ENCODE assay signal across 9 cellular contexts in genomic region chr12:4116251-4117111, GRCh38.
DNase-seq lines count a peak whose midpoint lies in the region; ATAC-seq, FAIRE-seq and TF ChIP-seq lines count a peak whose summit lies in the region.
"Had no signal": no experiment of that assay in that cellular context is flagged by ENCODE, and none has a peak within 500 bp of the region (broad histone marks: within the 10 kb centered on the region; RNA-seq: fewer than 3 reads in every experiment).

No MANE protein-coding gene starts in this region.

- peak; percentile 65 for ATAC-seq in HepG2
- no peak for ATAC-seq in GM21381 (IDR thresholded peaks at IDR 0.05; ENCODE audit: unreplicated experiment)
- no peak for ATAC-seq in GM19397 (IDR thresholded peaks at IDR 0.05; ENCODE audit: unreplicated experiment)
- ATAC-seq in GM21737 (IDR thresholded peaks at IDR 0.05; ENCODE audit: unreplicated experiment), result no peak

- CTCF ChIA-PET in HepG2 (lab: Yijun Ruan, JAX; ENCODE audit: low intra/inter-chr PET ratio, low total read pairs), result no interaction called here

- no peak for TF ChIP-seq RAD21 in HepG2 (CRISPR knock-in tag; IDR thresholded peaks at IDR 0.05)

- TF ChIP-seq EP300 in HepG2 (IDR thresholded peaks at IDR 0.05; ENCODE audit: low read depth in 2 of 2, low read length in 2 of 2) (no peak), HepG2 (CRISPR knock-in tag; IDR thresholded peaks at IDR 0.05; ENCODE audit: borderline replicate concordance) (no peak)

- TF ChIP-seq CTCF in brain microvascular endothelial cell (IDR thresholded peaks at IDR 0.05; ENCODE audit: low read depth, low read length, missing control alignments) (no peak), HepG2 (CRISPR knock-in tag; IDR thresholded peaks at IDR 0.05) (no peak)

- no peaks in the 10 kb centered on the region for H3K79me2 ChIP-seq in HepG2 (ENCODE audit: insufficient read depth, low read length)

- no peak for TF ChIP-seq POLR2A in HepG2 (IDR thresholded peaks at IDR 0.05; ENCODE audit: insufficient read depth in 1 of 2, low read depth in 2 of 2, low read length in 2 of 2)

- in situ Hi-C loops in brain microvascular endothelial cell (cut with HindIII; ENCODE audit: low pct_ligation_motif_present, low sequenced_read_pairs) (no loop called here), HepG2 (cut with HindIII; ENCODE audit: extremely low pct_ligation_motif_present, low pct_unique_long_range_greater_than_20kb) (no loop called here)

- POLR2A ChIA-PET in HepG2 (lab: Yijun Ruan, JAX), result no interaction called here

- BruUV-seq in HepG2 (replicated peaks; lab: Mats Ljungman, UMichigan), result no TSS peak

- DNase-seq in HS-5 (ENCODE audit: low read depth) (peak; percentile 55), brain microvascular endothelial cell (peak; percentile 83), HepG2 (ENCODE audit: low spot score) (peak; percentile 19), DMS153 treated with DMSO at 0.1 percent for 48 hours (lab: John Stamatoyannopoulos, UW; ENCODE audit: unreplicated experiment) (no peak)
- DNase-seq: NCI-H2171 had no signal

- peak overlapping the region; percentile 82 to 96 (median 90) for H3K4me2 ChIP-seq in BLaER1 treated with 17β-estradiol and CSF1 and Interleukin-3, amounts not matched to agents 10 nM and 100 nM
- H3K4me2 ChIP-seq in HepG2 (ENCODE audit: low read depth, low read length), result no peak overlapping the region

- H3K9me3 ChIP-seq in BLaER1 treated with 17β-estradiol and CSF1 and Interleukin-3, amounts not matched to agents 10 nM and 100 nM (replicated peaks in 1 of 11), result no peaks in the 10 kb centered on the region
- no peaks in the 10 kb centered on the region for H3K9me3 ChIP-seq in HepG2 (ENCODE audit: low read length)

- H4K20me1 ChIP-seq in BLaER1 treated with 17β-estradiol and CSF1 and Interleukin-3, amounts not matched to agents 10 nM and 100 nM, result no peaks in the 10 kb centered on the region
- no peaks in the 10 kb centered on the region for H4K20me1 ChIP-seq in HepG2 (ENCODE audit: insufficient read depth, low read length)

- FAIRE-seq in HepG2 (lab: Jason Lieb, UNC), result no peak

- 34% methylated on average over 11 of the region's 12 CpGs for WGBS in HepG2 (ENCODE audit: low lambda C conversion rate)

- peaks cover 48 to 75% (median 68%) of the 10 kb centered on the region in 10 experiments for H3K4me1 ChIP-seq in BLaER1 treated with 17β-estradiol and CSF1 and Interleukin-3, amounts not matched to agents 10 nM and 100 nM
- H3K4me1 ChIP-seq in HepG2 (ENCODE audit: insufficient read depth, low read length), result no peaks in the 10 kb centered on the region

- H3K36me3 ChIP-seq in BLaER1 treated with 17β-estradiol and CSF1 and Interleukin-3, amounts not matched to agents 10 nM and 100 nM, result no peaks in the 10 kb centered on the region
- H3K36me3 ChIP-seq in brain microvascular endothelial cell (replicated peaks), result no peaks in the 10 kb centered on the region
- H3K36me3 ChIP-seq in HepG2 (replicated peaks in 1 of 2; ENCODE audit: control insufficient read depth in 1 of 2, insufficient read depth in 2 of 2, low read length in 2 of 2), result no peaks in the 10 kb centered on the region

- H3K27ac ChIP-seq in BLaER1 treated with 17β-estradiol and CSF1 and Interleukin-3, amounts not matched to agents 10 nM and 100 nM, result peak overlapping the region in 8 of 11 experiments; percentile 36 to 67 (median 56); a peak in 6 of 22 replicates
- H3K27ac ChIP-seq in brain microvascular endothelial cell, result no peak overlapping the region
- no peak overlapping the region for H3K27ac ChIP-seq in HepG2 (ENCODE audit: extremely low read length, insufficient read depth, low read length)

- no peak overlapping the region for H3K9ac ChIP-seq in BLaER1 treated with 17β-estradiol and CSF1 and Interleukin-3, amounts not matched to agents 10 nM and 100 nM
- H3K9ac ChIP-seq in HepG2 (ENCODE audit: insufficient read depth, low read depth, low read length), result no peak overlapping the region

- H3K4me3 ChIP-seq in BLaER1 treated with 17β-estradiol and CSF1 and Interleukin-3, amounts not matched to agents 10 nM and 100 nM, result no peak overlapping the region; a peak in 2 of 20 replicates
- H3K4me3 ChIP-seq in brain microvascular endothelial cell (ENCODE audit: low read depth, low read length), result no peak overlapping the region
- H3K4me3 ChIP-seq in HepG2 (replicated peaks in 1 of 3; ENCODE audit: insufficient read depth in 1 of 3, low read depth in 2 of 3, low read length in 3 of 3), result no peak overlapping the region

- H2AFZ ChIP-seq in HepG2 (ENCODE audit: low read length), result no peak overlapping the region

- intact Hi-C loops in HepG2 (cut with micrococcal nuclease; ENCODE audit: unreplicated experiment), result no loop called here

- H3K27me3 ChIP-seq in BLaER1 treated with 17β-estradiol and CSF1 and Interleukin-3, amounts not matched to agents 10 nM and 100 nM, result no peaks in the 10 kb centered on the region
- H3K27me3 ChIP-seq in brain microvascular endothelial cell (replicated peaks) (no peaks in the 10 kb centered on the region), HepG2 (ENCODE audit: control insufficient read depth in 1 of 2, insufficient read depth in 2 of 2, low read length in 2 of 2) (peaks cover 1 to 4% of the 10 kb centered on the region in 2 experiments; a peak in 2 of 5 replicates)

TF ChIP-seq in HepG2, 621 proteins besides CTCF, POLR2A, EP300 and RAD21:
- TF ChIP-seq BCL6 (CRISPR knock-in tag; IDR thresholded peaks at IDR 0.05), result peak; percentile 82
- TF ChIP-seq FOSL2 (CRISPR knock-in tag; IDR thresholded peaks at IDR 0.05), result peak; percentile 15; the same call in 1 of the 2 replicates
- TF ChIP-seq ZFP91 (CRISPR knock-in tag; IDR thresholded peaks at IDR 0.05; ENCODE audit: borderline replicate concordance), result no peak
- no peak for TF ChIP-seq DZIP1 (CRISPR knock-in tag; IDR thresholded peaks at IDR 0.05)
- TF ChIP-seq TEAD3 (CRISPR knock-in tag; optimal IDR thresholded peaks at IDR 0.05; ENCODE audit: borderline replicate concordance), result peak; percentile 27
- no peak for TF ChIP-seq ZIK1 (CRISPR knock-in tag; IDR thresholded peaks at IDR 0.05; ENCODE audit: borderline replicate concordance, low read depth)
- TF ChIP-seq, protein P1, sequence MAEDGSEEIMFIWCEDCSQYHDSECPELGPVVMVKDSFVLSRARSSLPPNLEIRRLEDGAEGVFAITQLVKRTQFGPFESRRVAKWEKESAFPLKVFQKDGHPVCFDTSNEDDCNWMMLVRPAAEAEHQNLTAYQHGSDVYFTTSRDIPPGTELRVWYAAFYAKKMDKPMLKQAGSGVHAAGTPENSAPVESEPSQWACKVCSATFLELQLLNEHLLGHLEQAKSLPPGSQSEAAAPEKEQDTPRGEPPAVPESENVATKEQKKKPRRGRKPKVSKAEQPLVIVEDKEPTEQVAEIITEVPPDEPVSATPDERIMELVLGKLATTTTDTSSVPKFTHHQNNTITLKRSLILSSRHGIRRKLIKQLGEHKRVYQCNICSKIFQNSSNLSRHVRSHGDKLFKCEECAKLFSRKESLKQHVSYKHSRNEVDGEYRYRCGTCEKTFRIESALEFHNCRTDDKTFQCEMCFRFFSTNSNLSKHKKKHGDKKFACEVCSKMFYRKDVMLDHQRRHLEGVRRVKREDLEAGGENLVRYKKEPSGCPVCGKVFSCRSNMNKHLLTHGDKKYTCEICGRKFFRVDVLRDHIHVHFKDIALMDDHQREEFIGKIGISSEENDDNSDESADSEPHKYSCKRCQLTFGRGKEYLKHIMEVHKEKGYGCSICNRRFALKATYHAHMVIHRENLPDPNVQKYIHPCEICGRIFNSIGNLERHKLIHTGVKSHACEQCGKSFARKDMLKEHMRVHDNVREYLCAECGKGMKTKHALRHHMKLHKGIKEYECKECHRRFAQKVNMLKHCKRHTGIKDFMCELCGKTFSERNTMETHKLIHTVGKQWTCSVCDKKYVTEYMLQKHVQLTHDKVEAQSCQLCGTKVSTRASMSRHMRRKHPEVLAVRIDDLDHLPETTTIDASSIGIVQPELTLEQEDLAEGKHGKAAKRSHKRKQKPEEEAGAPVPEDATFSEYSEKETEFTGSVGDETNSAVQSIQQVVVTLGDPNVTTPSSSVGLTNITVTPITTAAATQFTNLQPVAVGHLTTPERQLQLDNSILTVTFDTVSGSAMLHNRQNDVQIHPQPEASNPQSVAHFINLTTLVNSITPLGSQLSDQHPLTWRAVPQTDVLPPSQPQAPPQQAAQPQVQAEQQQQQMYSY (CRISPR knock-in tag; IDR thresholded peaks at IDR 0.05), result peak; percentile 66; the same call in 1 of the 2 replicates

Comparison
In these comparisons a context has a peak if more than half of its experiments do, and no peak if none do; other contexts are left out.
1. H3K27ac ChIP-seq: peak in BLaER1 treated with 17β-estradiol and CSF1 and Interleukin-3, amounts not matched to agents 10 nM and 100 nM (8 of 11); none in brain microvascular endothelial cell (single experiment) and HepG2 (single experiment).